ENCODE assay signal across 10 cellular contexts in genomic region chr13:39273953-39274352, GRCh38.
DNase-seq lines count a peak whose midpoint lies in the region; TF ChIP-seq lines count a peak whose summit lies in the region.
"Had no signal": no experiment of that assay in that cellular context is flagged by ENCODE, and none has a peak within 500 bp of the region (broad histone marks: within the 10 kb centered on the region; RNA-seq: fewer than 3 reads in every experiment).

No MANE protein-coding gene starts in this region.

- peak; percentile 28 for TF ChIP-seq CTCF in parathyroid adenoma (IDR thresholded peaks at IDR 0.05)
- no peak for TF ChIP-seq CTCF in vagina (IDR thresholded peaks at IDR 0.05)

- no peaks in the 10 kb centered on the region for H3K27me3 ChIP-seq in parathyroid adenoma (ENCODE audit: control insufficient read depth, insufficient read depth, low read length)
- no peaks in the 10 kb centered on the region for H3K27me3 ChIP-seq in vagina
- H3K27me3 ChIP-seq: BLaER1 had no signal

- peak overlapping the region; percentile 17 for H2AFZ ChIP-seq in parathyroid adenoma

- no peaks in the 10 kb centered on the region for H3K79me2 ChIP-seq in parathyroid adenoma

- H3K9me3 ChIP-seq in parathyroid adenoma (ENCODE audit: control insufficient read depth, low read length) = no peaks in the 10 kb centered on the region
- no peaks in the 10 kb centered on the region for H3K9me3 ChIP-seq in vagina
- H3K9me3 ChIP-seq: BLaER1 had no signal

- H3K4me3 ChIP-seq in parathyroid adenoma (ENCODE audit: low read depth, low read length) (no peak overlapping the region), vagina (no peak overlapping the region)
- H3K4me3 ChIP-seq: BLaER1, K562 had no signal

- no peak overlapping the region for H3K9ac ChIP-seq in parathyroid adenoma
- H3K9ac ChIP-seq: BLaER1 had no signal

- intact Hi-C loops in vagina (cut with DNase I) = no loop called here

- DNase-seq in NCI-H1092 treated with DMSO at 0.1 percent for 48 hours (lab: John Stamatoyannopoulos, UW) (peak; percentile 9), NCI-H1092 (lab: John Stamatoyannopoulos, UW) (no peak), NCI-H2081 treated with DMSO at 0.1 percent for 48 hours (lab: John Stamatoyannopoulos, UW) (peak; percentile 9), dermis microvascular lymphatic vessel endothelial cell (ENCODE audit: low read depth in 2 of 2) (peak; percentile 6 to 38), SKM-1 (lab: John Stamatoyannopoulos, UW; ENCODE audit: unreplicated experiment) (no peak), vagina (ENCODE audit: extremely low spot score in 2 of 2) (no peak)
- no peak for DNase-seq in effector CD4-positive, alpha-beta T cell

- H3K4me1 ChIP-seq in parathyroid adenoma = peaks cover 6% of the 10 kb centered on the region
- no peaks in the 10 kb centered on the region for H3K4me1 ChIP-seq in vagina
- H3K4me1 ChIP-seq: BLaER1 had no signal

- no peak overlapping the region for H3K27ac ChIP-seq in parathyroid adenoma
- no peak overlapping the region for H3K27ac ChIP-seq in vagina
- H3K27ac ChIP-seq: BLaER1 had no signal

- TF ChIP-seq POLR2A in vagina (IDR thresholded peaks at IDR 0.05) = no peak

- no peaks in the 10 kb centered on the region for H3K36me3 ChIP-seq in parathyroid adenoma (ENCODE audit: control insufficient read depth, insufficient read depth, low read length)
- no peaks in the 10 kb centered on the region for H3K36me3 ChIP-seq in vagina
- H3K36me3 ChIP-seq: BLaER1 had no signal

- no peak overlapping the region for H3K4me2 ChIP-seq in parathyroid adenoma (ENCODE audit: low read length)
- H3K4me2 ChIP-seq: BLaER1 had no signal

Comparison
In these comparisons a context has a peak if more than half of its experiments do, and no peak if none do; other contexts are left out.
1. DNase-seq: peak in NCI-H1092 treated with DMSO at 0.1 percent for 48 hours (single experiment), NCI-H2081 treated with DMSO at 0.1 percent for 48 hours (single experiment) and dermis microvascular lymphatic vessel endothelial cell (2 of 2); none in NCI-H1092 (single experiment), effector CD4-positive, alpha-beta T cell (single experiment), SKM-1 (single experiment) and vagina (0 of 2).